ENCODE assay signal across 8 cellular contexts in genomic region chr12:57864811-57865751, GRCh38. TPM values are rescaled to one million over a fixed set of nuclear protein-coding genes. Genes with fewer than 3 reads are reported as not detected.
DNase-seq lines count a peak whose midpoint lies in the region; ATAC-seq and TF ChIP-seq lines count a peak whose summit lies in the region.

No MANE protein-coding gene starts in this region.

- H3K27me3 ChIP-seq in CD8-positive, alpha-beta memory T cell (ENCODE audit: insufficient read depth, low read length, poor library complexity, severe bottlenecking), result peaks cover 9% of the 10 kb centered on the region
- peaks cover 37% of the 10 kb centered on the region for H3K27me3 ChIP-seq in HUES64 (ENCODE audit: insufficient read depth, low read length)
- H3K27me3 ChIP-seq in layer of hippocampus (ENCODE audit: control insufficient read depth, insufficient read depth, low read length), result no peaks in the 10 kb centered on the region

- H3K36me3 ChIP-seq in CD8-positive, alpha-beta memory T cell (ENCODE audit: insufficient read depth, low read length), result no peaks in the 10 kb centered on the region
- H3K36me3 ChIP-seq in HUES64 (ENCODE audit: insufficient read depth, low read length), result no peaks in the 10 kb centered on the region

- ATAC-seq in GM21390 (IDR thresholded peaks at IDR 0.05; ENCODE audit: unreplicated experiment), result peak; percentile 78
- ATAC-seq in activated CD4-positive, CD25-positive, alpha-beta regulatory T cell treated with anti-CD3 and anti-CD28 coated beads, Interleukin-2, amount 50 U/mL, for 24 hours, result peak; percentile 85 to 92

- H3K4me3 Mint-ChIP-seq in CD8-positive, alpha-beta memory T cell, result peak overlapping the region; percentile 70 to 83 (median 78)

- H3K27ac ChIP-seq in CD8-positive, alpha-beta memory T cell (ENCODE audit: low read depth, low read length), result peak overlapping the region; percentile 43
- H3K27ac ChIP-seq in HUES64 (ENCODE audit: low read depth, low read length) (no peak overlapping the region), layer of hippocampus (ENCODE audit: low read depth, low read length) (peak overlapping the region; percentile 85)

- peak in 2 of 5 donors; percentile 22 to 57 for DNase-seq in CD8-positive, alpha-beta memory T cell
- DNase-seq in choroid plexus epithelial cell (ENCODE audit: low read depth), result peak; percentile 80
- peak; percentile 66 for DNase-seq in stimulated activated CD4-positive, alpha-beta T cell treated with anti-CD3 and anti-CD28 coated beads, Interleukin-2, amount 100 ng/mL, for 4 hours (ENCODE audit: low read depth)
- DNase-seq in NAMALWA (ENCODE audit: low spot score), result no peak

- CTCF ChIA-PET in CD8-positive, alpha-beta memory T cell (lab: Charles Lee), result interaction anchor here (0.9 to 2.1 kb wide), 6 partner anchors 10 to 62 kb away, joined by 3 to 6 read pairs (median 4); no protein-coding TSS in a partner anchor

- H3K4me3 ChIP-seq in CD8-positive, alpha-beta memory T cell (ENCODE audit: low read length), result peak overlapping the region; percentile 39
- H3K4me3 ChIP-seq in HUES64 (ENCODE audit: low read length) (peak overlapping the region; percentile 55), choroid plexus epithelial cell (ENCODE audit: low read depth, low read length) (peak overlapping the region; percentile 52)

- no peaks in the 10 kb centered on the region for H3K9me3 Mint-ChIP-seq in CD8-positive, alpha-beta memory T cell

- peaks cover 5% of the 10 kb centered on the region for H3K4me1 ChIP-seq in CD8-positive, alpha-beta memory T cell (ENCODE audit: insufficient read depth, low read length)
- H3K4me1 ChIP-seq in HUES64 (ENCODE audit: insufficient read depth, low read length), result peaks cover 30% of the 10 kb centered on the region

- POLR2A ChIA-PET in CD8-positive, alpha-beta memory T cell (lab: Charles Lee), result interaction anchor here (0.7 to 1.1 kb wide), 4 partner anchors 20 to 57 kb away, joined by 3 to 4 read pairs (median 4); no protein-coding TSS in a partner anchor

- no peaks in the 10 kb centered on the region for H3K36me3 Mint-ChIP-seq in CD8-positive, alpha-beta memory T cell

- no peak for TF ChIP-seq CTCF in choroid plexus epithelial cell (conservative IDR thresholded peaks at IDR 0.05; ENCODE audit: low read depth, low read length)

- H3K4me1 Mint-ChIP-seq in CD8-positive, alpha-beta memory T cell, result peaks cover 8 to 9% (median 9%) of the 10 kb centered on the region in 3 donors

- H3K27ac Mint-ChIP-seq in CD8-positive, alpha-beta memory T cell, result peak overlapping the region in 3 of 8 donors; percentile 18 to 73 (median 48)

- WGBS in HUES64, result 5% methylated on average over 66 of the region's 66 CpGs

- no peaks in the 10 kb centered on the region for H3K9me3 ChIP-seq in CD8-positive, alpha-beta memory T cell (ENCODE audit: low read length)
- no peaks in the 10 kb centered on the region for H3K9me3 ChIP-seq in HUES64 (ENCODE audit: insufficient read depth, low read depth, low read length)

- H3K27me3 Mint-ChIP-seq in CD8-positive, alpha-beta memory T cell, result peaks cover 26 to 58% of the 10 kb centered on the region in 2 donors

- peak overlapping the region; percentile 75 for H3K9ac ChIP-seq in HUES64 (ENCODE audit: low read depth, low read length)

RNA-seq across cellular contexts. Expression of gene CTDSP2, which starts 18.6 kb away (rescaled TPM):
- 10 to 100 TPM; 72.8 to 76.4 TPM for total RNA-seq in CD8-positive, alpha-beta memory T cell
- 55.0 TPM for polyA plus RNA-seq in CD8-positive, alpha-beta memory T cell
- 54.8 TPM for polyA plus RNA-seq in HUES64 (2013, experiment 1 of 2)
- 65.4 TPM for polyA plus RNA-seq in HUES64 (2013, experiment 2 of 2)

RNA-seq across cellular contexts. Expression of gene AVIL, which starts 46.5 kb away (rescaled TPM):
- total RNA-seq in CD8-positive, alpha-beta memory T cell, result 1 to 10 TPM; 2.3 to 2.5 TPM
- 0.40 TPM for polyA plus RNA-seq in CD8-positive, alpha-beta memory T cell
- polyA plus RNA-seq in HUES64 (2013, experiment 1 of 2), result 0.25 TPM
- not detected for polyA plus RNA-seq in HUES64 (2013, experiment 2 of 2)
